In the genomic region with DNA sequence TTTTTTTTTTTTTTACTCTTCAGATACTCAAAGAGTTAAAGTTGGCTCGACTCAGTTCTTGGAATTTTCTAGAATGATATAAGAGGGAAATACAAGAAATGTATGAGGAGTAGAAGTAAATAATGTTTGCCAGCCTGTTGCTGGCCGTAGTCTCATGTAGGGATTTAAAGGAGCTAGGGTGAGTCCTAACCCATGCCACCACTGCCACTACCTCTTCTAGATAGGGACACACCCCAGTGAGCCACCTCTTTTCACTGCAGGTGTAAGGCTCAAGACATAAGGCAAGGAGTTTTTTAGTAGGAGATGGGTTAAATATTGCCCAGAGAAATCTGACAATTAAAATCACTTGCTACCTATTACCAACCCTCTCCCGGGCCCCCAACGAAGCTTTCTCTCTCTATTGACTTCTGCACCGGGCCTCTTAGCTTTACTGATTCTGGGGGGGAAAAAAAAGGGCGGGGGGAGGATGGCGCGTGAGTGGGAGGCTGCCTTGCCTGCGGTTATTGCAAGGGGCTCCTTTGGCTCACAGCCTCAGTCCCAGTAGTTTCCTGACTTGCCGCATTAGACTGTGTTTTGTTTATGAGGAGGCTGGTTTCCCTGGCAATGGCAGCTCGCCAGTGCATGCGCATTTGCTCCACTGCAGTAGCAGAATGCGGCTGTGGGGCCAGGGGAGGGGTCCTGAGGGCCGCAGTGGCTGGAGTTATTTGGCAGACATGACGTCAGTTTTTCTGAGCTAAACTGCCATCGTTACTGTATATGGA, we compare ENCODE assay signal across 1 cellular context.
TF ChIP-seq lines count a peak whose summit lies in the region.

No MANE protein-coding gene starts in this region.

TF ChIP-seq in WTC11, 78 proteins besides CTCF, POLR2A, EP300 and RAD21 (continued from another document):
- TF ChIP-seq ZNF263 (CRISPR knock-in tag; IDR thresholded peaks at IDR 0.05; ENCODE audit: low read depth) (no peak), TP53 (CRISPR knock-in tag; IDR thresholded peaks at IDR 0.05) (no peak)
